Comparison of ENCODE assay signal across 1 cellular context in genomic region chr5:87229780-87230179, GRCh38.
TF ChIP-seq lines count a peak whose summit lies in the region.

No MANE protein-coding gene starts in this region.

TF ChIP-seq in IMR-90, 13 proteins besides CTCF, POLR2A, EP300 and RAD21 (continued from another document):
- TF ChIP-seq MXI1 (IDR thresholded peaks at IDR 0.05; ENCODE audit: borderline replicate concordance, low read depth, low read length), result no peak
- TF ChIP-seq MAFK (IDR thresholded peaks at IDR 0.05; ENCODE audit: low read depth, low read length), result no peak
- no peak for TF ChIP-seq RFX5 (IDR thresholded peaks at IDR 0.05; ENCODE audit: low read depth, low read length)
- no peak for TF ChIP-seq ELK1 (IDR thresholded peaks at IDR 0.05; ENCODE audit: borderline replicate concordance, low read depth, low read length)
- no peak for TF ChIP-seq MAZ (IDR thresholded peaks at IDR 0.05; ENCODE audit: borderline replicate concordance, low read depth, low read length)
- TF ChIP-seq USF2 (IDR thresholded peaks at IDR 0.05; ENCODE audit: low read depth, low read length), result no peak
